8 cellular contexts compared by ENCODE assay signal in genomic region chr7:43926193-43927043, GRCh38. TPM values are rescaled to one million over a fixed set of nuclear protein-coding genes. Genes with fewer than 3 reads are reported as not detected.
A peak's percentile ranks its signal among the peaks of the same experiment; 100 is the strongest.
DNase-seq lines count a peak whose midpoint lies in the region; ATAC-seq and TF ChIP-seq lines count a peak whose summit lies in the region.

Gene UBE2D4 (plus strand): TSS chr7:43926436. CDS start chr7:43926533, 97 bp downstream.

- peak; percentile 79 to 97 (median 92) for TF ChIP-seq POLR2A in spleen (IDR thresholded peaks at IDR 0.05)

- CTCF ChIA-PET in mammary epithelial cell (lab: Charles Lee; ENCODE audit: low non-redundant PET): no interaction called here

- peak within 1 kb of the TSS; percentile 59 for H3K4me3 ChIP-seq in WI38 (ENCODE audit: low read depth, low read length)
- peak within 1 kb of the TSS; percentile 62 to 73 (median 70) for H3K4me3 ChIP-seq in mammary epithelial cell (replicated peaks in 1 of 3; ENCODE audit: insufficient read depth in 1 of 3, low read depth in 2 of 3, low read length in 3 of 3)
- peak within 1 kb of the TSS; percentile 42 to 82 (median 74) for H3K4me3 ChIP-seq in spleen

- dilution Hi-C loops in mammary epithelial cell (cut with HindIII; ENCODE audit: low sequenced_read_pairs): no loop called here

- peaks cover 0 to 5% (median 0%) of the 10 kb centered on the region in 3 donors for H3K36me3 Mint-ChIP-seq in immature natural killer cell

- TF ChIP-seq CTCF in WI38 (IDR thresholded peaks at IDR 0.05; ENCODE audit: low read depth, low read length) (no peak), mammary epithelial cell (conservative IDR thresholded peaks at IDR 0.05 in 1 of 2, IDR thresholded peaks at IDR 0.05 in 1 of 2; ENCODE audit: extremely low read depth in 1 of 2, insufficient read depth in 1 of 2, low read depth in 1 of 2, low read length in 2 of 2) (peak in 1 of 2 donors; percentile 20), spleen (IDR thresholded peaks at IDR 0.05 in 8 of 11, conservative IDR thresholded peaks at IDR 0.05 in 3 of 11) (peak in 4 of 11 experiments; percentile 11 to 43 (median 24))

- H3K9me3 ChIP-seq in mammary epithelial cell (replicated peaks; ENCODE audit: insufficient read depth, low read length): no peaks in the 10 kb centered on the region
- H3K9me3 ChIP-seq in spleen: no peaks in the 10 kb centered on the region

- H4K20me1 ChIP-seq in mammary epithelial cell (ENCODE audit: insufficient read depth, low read length): no peaks in the 10 kb centered on the region

- H3K27ac ChIP-seq in mammary epithelial cell (ENCODE audit: insufficient read depth, low read depth, low read length) (no peak within 1 kb of the TSS), spleen (peak within 1 kb of the TSS; percentile 87 to 99 (median 96))

- peak; percentile 92 for ATAC-seq in GM18868 (IDR thresholded peaks at IDR 0.05; ENCODE audit: unreplicated experiment)
- peak; percentile 87 for ATAC-seq in HG03097 (IDR thresholded peaks at IDR 0.05; ENCODE audit: low FRiP score, unreplicated experiment)

- BruUV-seq in mammary epithelial cell (replicated peaks; lab: Mats Ljungman, UMichigan): TSS peak; percentile 35

- H3K36me3 ChIP-seq in mammary epithelial cell (ENCODE audit: insufficient read depth, low read length): no peaks in the 10 kb centered on the region
- no peaks in the 10 kb centered on the region for H3K36me3 ChIP-seq in spleen

- in situ Hi-C loops in mammary epithelial cell (cut with MboI; ENCODE audit: low sequenced_read_pairs in 2 of 2): no loop called here

- intact Hi-C loops in mammary epithelial cell (cut with micrococcal nuclease): loop anchor here (2.0 kb wide), 2 partner anchors 22 to 58 kb away; partner anchors contain the start of gene MRPS24
- intact Hi-C loops in spleen (cut with DNase I; ENCODE audit: low total_unique reads): no loop called here

- H3K27me3 ChIP-seq in mammary epithelial cell (ENCODE audit: insufficient read depth, low read length) (no peaks in the 10 kb centered on the region), spleen (replicated peaks in 1 of 7) (no peaks in the 10 kb centered on the region)

- 3% methylated on average over 23 of the region's 79 CpGs for WGBS in mammary epithelial cell (ENCODE audit: low coverage, missing lambda C conversion rate)
- 1% methylated on average over 45 to 79 of the region's 79 CpGs for WGBS in spleen, 5 donors

- no peaks in the 10 kb centered on the region for H3K79me2 ChIP-seq in mammary epithelial cell (ENCODE audit: insufficient read depth, low read length)

- H3K9me3 Mint-ChIP-seq in immature natural killer cell: no peaks in the 10 kb centered on the region

- peak within 1 kb of the TSS; percentile 96 for H3K4me2 ChIP-seq in mammary epithelial cell (ENCODE audit: insufficient read depth, low read depth, low read length)

- H3K4me1 ChIP-seq in mammary epithelial cell (ENCODE audit: insufficient read depth, low read length) (peaks cover 9% of the 10 kb centered on the region), spleen (peaks cover 10 to 30% (median 24%) of the 10 kb centered on the region in 6 donors)

- peak within 1 kb of the TSS; percentile 85 to 94 (median 89) for H3K4me3 Mint-ChIP-seq in immature natural killer cell

- peak within 1 kb of the TSS; percentile 86 to 96 (median 93) for H3K27ac Mint-ChIP-seq in immature natural killer cell

- H3K27me3 Mint-ChIP-seq in immature natural killer cell (ENCODE audit: low read depth in 3 of 3): peaks cover 0 to 2% (median 0%) of the 10 kb centered on the region in 3 donors

- peak within 1 kb of the TSS; percentile 87 for H2AFZ ChIP-seq in mammary epithelial cell (ENCODE audit: low read depth, low read length)

- peaks cover 19 to 32% of the 10 kb centered on the region in 2 donors for H3K4me1 Mint-ChIP-seq in immature natural killer cell

- DNase-seq in AG08395 (ENCODE audit: low spot score): peak; percentile 85
- peak; percentile 87 for DNase-seq in NCI-H2171 treated with DMSO at 0.1 percent for 48 hours (lab: John Stamatoyannopoulos, UW)
- peak; percentile 83 for DNase-seq in mammary epithelial cell
- peak; percentile 81 to 83 (median 83) for DNase-seq in immature natural killer cell
- DNase-seq in spleen: peak; percentile 98

- H3K9ac ChIP-seq in mammary epithelial cell (ENCODE audit: insufficient read depth, low read length): peak within 1 kb of the TSS; percentile 48

RNA-seq across cellular contexts. Expression of gene UBE2D4, which starts in this region (rescaled TPM):
- total RNA-seq in mammary epithelial cell (1 to 10 TPM; 3.9 to 7.7 TPM), spleen (10 to 100 TPM; 12.3 to 19.5 (median 15.9) TPM)
- polyA plus RNA-seq in mammary epithelial cell (8.7 TPM), immature natural killer cell (10 to 100 TPM in 2 of 3 donors, 1 to 10 TPM in 1; 6.2 to 11.5 (median 10.6) TPM), spleen (10 to 100 TPM in 1 of 3 donors, 1 to 10 TPM in 2; 8.2 to 12.8 (median 9.6) TPM)
- polyA minus RNA-seq in mammary epithelial cell: 8.8 TPM
